ENCODE assay signal across 11 cellular contexts in genomic region chr3:190512666-190513065, GRCh38. TPM values are rescaled to one million over a fixed set of nuclear protein-coding genes. Genes with fewer than 3 reads are reported as not detected.
DNase-seq lines count a peak whose midpoint lies in the region; ATAC-seq and TF ChIP-seq lines count a peak whose summit lies in the region.
"Had no signal": no experiment of that assay in that cellular context is flagged by ENCODE, and none has a peak within 500 bp of the region (broad histone marks: within the 10 kb centered on the region; RNA-seq: fewer than 3 reads in every experiment).

No MANE protein-coding gene starts in this region.

- H3K27ac Mint-ChIP-seq in activated CD4-positive, alpha-beta T cell treated with anti-CD3 and anti-CD28 coated beads for 36 hours: peak overlapping the region; percentile 77
- H3K27ac Mint-ChIP-seq in central memory CD8-positive, alpha-beta T cell (ENCODE audit: low read depth): peak overlapping the region; percentile 75
- H3K27ac Mint-ChIP-seq in neural crest cell (ENCODE audit: unreplicated experiment): no peak overlapping the region

- POLR2A ChIA-PET in activated CD4-positive, alpha-beta T cell treated with anti-CD3 and anti-CD28 coated beads for 36 hours (lab: Charles Lee): interaction anchor here (1.4 kb wide), 1 partner anchor 106 kb away, joined by 15 read pairs; no protein-coding TSS in a partner anchor

- H3K27me3 ChIP-seq in OCI-LY3 (ENCODE audit: low read depth, low read length) (peaks cover 14% of the 10 kb centered on the region; the same call in 1 of the 2 replicates), H7 (ENCODE audit: control insufficient read depth, insufficient read depth, low read length) (peaks cover 40% of the 10 kb centered on the region)
- H3K27me3 ChIP-seq: foreskin keratinocyte had no signal

- intact Hi-C loops in activated CD4-positive, alpha-beta T cell treated with anti-CD3 and anti-CD28 coated beads for 36 hours (cut with DNase I, micrococcal nuclease): loop anchor here (1.0 to 10.0 kb wide), 6 partner anchors 21 to 548 kb away; no protein-coding TSS in a partner anchor

- peak overlapping the region; percentile 67 for H3K4me2 ChIP-seq in OCI-LY3 (ENCODE audit: low read length)

- DNase-seq in activated CD4-positive, alpha-beta T cell treated with anti-CD3 and anti-CD28 coated beads for 36 hours: no peak
- no peak for DNase-seq in activated CD4-positive, alpha-beta T cell treated with anti-CD3 and anti-CD28 coated beads for 48 hours
- no peak for DNase-seq in central memory CD8-positive, alpha-beta T cell (ENCODE audit: low spot score in 2 of 2)
- DNase-seq in neural crest cell (ENCODE audit: low read depth, low spot score): no peak
- DNase-seq in AG08395 (ENCODE audit: low spot score): no peak
- no peak for DNase-seq in H7
- DNase-seq: dermis blood vessel endothelial cell, NCI-H526 treated with DMSO at 0.1 percent for 48 hours had no signal

- CTCF ChIA-PET in activated CD4-positive, alpha-beta T cell treated with anti-CD3 and anti-CD28 coated beads for 36 hours (lab: Charles Lee): interaction anchor here (1.0 to 1.5 kb wide), 4 partner anchors 14 to 105 kb away, joined by 3 to 4 read pairs (median 3); no protein-coding TSS in a partner anchor

- H3K27me3 Mint-ChIP-seq in activated CD4-positive, alpha-beta T cell treated with anti-CD3 and anti-CD28 coated beads for 36 hours: no peaks in the 10 kb centered on the region
- no peaks in the 10 kb centered on the region for H3K27me3 Mint-ChIP-seq in central memory CD8-positive, alpha-beta T cell
- H3K27me3 Mint-ChIP-seq in neural crest cell (ENCODE audit: low read depth): peaks cover 16% of the 10 kb centered on the region

- H3K9me3 ChIP-seq in OCI-LY3 (ENCODE audit: insufficient read depth, low read length): no peaks in the 10 kb centered on the region

- peak overlapping the region; percentile 85 for H3K4me3 Mint-ChIP-seq in activated CD4-positive, alpha-beta T cell treated with anti-CD3 and anti-CD28 coated beads for 36 hours
- H3K4me3 Mint-ChIP-seq in central memory CD8-positive, alpha-beta T cell: peak overlapping the region; percentile 82
- H3K4me3 Mint-ChIP-seq in neural crest cell: peak overlapping the region; percentile 87

- H3K9me3 Mint-ChIP-seq in activated CD4-positive, alpha-beta T cell treated with anti-CD3 and anti-CD28 coated beads for 36 hours (ENCODE audit: low read depth): no peaks in the 10 kb centered on the region
- H3K9me3 Mint-ChIP-seq in central memory CD8-positive, alpha-beta T cell: no peaks in the 10 kb centered on the region
- no peaks in the 10 kb centered on the region for H3K9me3 Mint-ChIP-seq in neural crest cell

- H3K27ac ChIP-seq in OCI-LY3 (ENCODE audit: low read length): no peak overlapping the region
- H3K27ac ChIP-seq: foreskin keratinocyte had no signal

- ATAC-seq in activated CD4-positive, alpha-beta T cell treated with anti-CD3 and anti-CD28 coated beads for 36 hours: no peak
- ATAC-seq in central memory CD8-positive, alpha-beta T cell (replicated peaks; ENCODE audit: extremely low read depth, poor library complexity, severe bottlenecking): no peak
- ATAC-seq in esophagus mucosa: no peak

- TF ChIP-seq CTCF in OCI-LY3 (IDR thresholded peaks at IDR 0.05; ENCODE audit: low read depth, low read length) (no peak), neural crest cell (conservative IDR thresholded peaks at IDR 0.05) (no peak)

- H3K4me3 ChIP-seq in OCI-LY3 (ENCODE audit: low read length) (peak overlapping the region; percentile 88), H7 (ENCODE audit: insufficient read depth, low read depth, low read length) (no peak overlapping the region)

- H4K20me1 ChIP-seq in OCI-LY3 (ENCODE audit: insufficient read depth, low read length): no peaks in the 10 kb centered on the region

- peaks cover 4% of the 10 kb centered on the region for H3K36me3 Mint-ChIP-seq in activated CD4-positive, alpha-beta T cell treated with anti-CD3 and anti-CD28 coated beads for 36 hours (ENCODE audit: low read depth)
- H3K36me3 Mint-ChIP-seq in central memory CD8-positive, alpha-beta T cell (ENCODE audit: insufficient read depth): peaks cover 10% of the 10 kb centered on the region
- H3K36me3 Mint-ChIP-seq in neural crest cell (ENCODE audit: low read depth): no peaks in the 10 kb centered on the region

- H3K9ac ChIP-seq in OCI-LY3 (ENCODE audit: low read length): no peak overlapping the region

- no peak overlapping the region for H2AFZ ChIP-seq in OCI-LY3 (ENCODE audit: low read depth, low read length)

- H3K36me3 ChIP-seq in OCI-LY3 (replicated peaks; ENCODE audit: low read depth, low read length): no peaks in the 10 kb centered on the region
- no peaks in the 10 kb centered on the region for H3K36me3 ChIP-seq in H7 (replicated peaks; ENCODE audit: control insufficient read depth, insufficient read depth, low read length)

- peaks cover 34% of the 10 kb centered on the region for H3K4me1 Mint-ChIP-seq in activated CD4-positive, alpha-beta T cell treated with anti-CD3 and anti-CD28 coated beads for 36 hours
- H3K4me1 Mint-ChIP-seq in central memory CD8-positive, alpha-beta T cell: peaks cover 26% of the 10 kb centered on the region
- H3K4me1 Mint-ChIP-seq in neural crest cell: peaks cover 10% of the 10 kb centered on the region

- H3K79me2 ChIP-seq in OCI-LY3 (ENCODE audit: low read length): no peaks in the 10 kb centered on the region

- peaks cover 10% of the 10 kb centered on the region for H3K4me1 ChIP-seq in OCI-LY3 (ENCODE audit: low read length)

RNA-seq across cellular contexts. Expression of gene IL1RAP, which starts 1.2 kb away (rescaled TPM):
- 10 to 100 TPM; 12.1 to 16.1 TPM for total RNA-seq in activated CD4-positive, alpha-beta T cell treated with anti-CD3 and anti-CD28 coated beads for 36 hours
- total RNA-seq in neural crest cell (4.4 and 5.4 TPM in 2 replicates), esophagus mucosa (40.5 TPM)
- 3.7 and 6.5 TPM in 2 replicates for total RNA-seq in H7 (2014; rRNA removed; shearing (Covaris generic))
